In the genomic region with DNA sequence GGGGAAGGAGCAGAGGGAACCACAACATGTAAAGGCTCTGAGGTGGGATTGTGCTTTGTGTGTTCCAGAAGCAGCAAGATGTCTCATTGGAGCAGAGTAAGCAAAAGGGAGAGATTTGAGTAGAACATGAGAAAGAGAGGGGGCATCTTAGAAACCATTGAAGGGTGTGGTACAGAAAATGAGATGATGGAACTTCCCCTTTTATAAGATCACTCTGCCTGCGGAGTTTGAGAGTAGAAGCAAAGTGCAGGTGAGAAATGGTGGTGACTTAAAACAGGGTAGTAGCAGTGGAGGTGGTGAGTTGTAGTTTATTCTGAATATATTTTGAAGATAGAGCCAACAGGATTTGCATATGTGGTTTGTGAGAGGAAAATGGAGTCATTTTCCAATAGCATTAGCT, we compare ENCODE assay signal across 11 cellular contexts. TPM values are rescaled to one million over a fixed set of nuclear protein-coding genes. Genes with fewer than 3 reads are reported as not detected.
A peak's percentile ranks its signal among the peaks of the same experiment; 100 is the strongest.
DNase-seq lines count a peak whose midpoint lies in the region; ATAC-seq, FAIRE-seq and TF ChIP-seq lines count a peak whose summit lies in the region.
"Had no signal": no experiment of that assay in that cellular context is flagged by ENCODE, and none has a peak within 500 bp of the region (broad histone marks: within the 10 kb centered on the region; RNA-seq: fewer than 3 reads in every experiment).

No MANE protein-coding gene starts in this region.

- no peak overlapping the region for H3K4me3 ChIP-seq in mucosa of descending colon
- H3K4me3 ChIP-seq in kidney (ENCODE audit: low read length in 2 of 2), result no peak overlapping the region

- H3K4me1 ChIP-seq in mucosa of descending colon (ENCODE audit: low read depth) (peaks cover 12% of the 10 kb centered on the region), kidney (ENCODE audit: control insufficient read depth in 1 of 2, insufficient read depth in 1 of 2, low read depth in 1 of 2, low read length in 2 of 2) (peaks cover 0 to 9% of the 10 kb centered on the region in 2 donors)

- no peak for FAIRE-seq in kidney (lab: Jason Lieb, UNC)

- H3K9me3 ChIP-seq in mucosa of descending colon, result no peaks in the 10 kb centered on the region
- H3K9me3 ChIP-seq in kidney (ENCODE audit: control insufficient read depth in 1 of 2, low read length in 2 of 2), result no peaks in the 10 kb centered on the region

- no peak overlapping the region for H3K27ac ChIP-seq in kidney (ENCODE audit: low read depth in 2 of 2, low read length in 2 of 2)

- ATAC-seq in GM21528 (IDR thresholded peaks at IDR 0.05; ENCODE audit: low FRiP score, unreplicated experiment) (peak; percentile 73), HG03469 (IDR thresholded peaks at IDR 0.05; ENCODE audit: unreplicated experiment) (peak; percentile 69), mucosa of descending colon (peak; percentile 51), GM18873 (IDR thresholded peaks at IDR 0.05; ENCODE audit: low FRiP score, unreplicated experiment) (no peak)

- H3K36me3 ChIP-seq in mucosa of descending colon (ENCODE audit: low read depth) (no peaks in the 10 kb centered on the region), kidney (ENCODE audit: control insufficient read depth in 1 of 2, insufficient read depth in 2 of 2, low read length in 2 of 2) (no peaks in the 10 kb centered on the region)

- peak; percentile 24 for DNase-seq in SIG-M5 treated with dmso at 0.1 percent for 504 hours (lab: John Stamatoyannopoulos, UW; ENCODE audit: unreplicated experiment)
- no peak for DNase-seq in SIG-M5 (lab: John Stamatoyannopoulos, UW)
- no peak for DNase-seq in mucosa of descending colon
- no peak for DNase-seq in kidney
- no peak for DNase-seq in NCI-H1105 (lab: John Stamatoyannopoulos, UW)
- DNase-seq: activated CD4-positive, CD25-positive, alpha-beta regulatory T cell treated with anti-CD3 and anti-CD28 coated beads, Interleukin-2, amount 50 U/mL, for 72 hours; mesenchymal stem cell; NCI-H774 had no signal

- no peak overlapping the region for H3K9ac ChIP-seq in kidney (ENCODE audit: low read length in 2 of 2)

- TF ChIP-seq CTCF in mucosa of descending colon (IDR thresholded peaks at IDR 0.05) (no peak), kidney (IDR thresholded peaks at IDR 0.05; ENCODE audit: borderline replicate concordance, extremely low read depth, insufficient read depth) (no peak)

- intact Hi-C loops in mucosa of descending colon (cut with DNase I, micrococcal nuclease), result no loop called here
- intact Hi-C loops in kidney (cut with DNase I), result no loop called here

RNA-seq across cellular contexts. Expression of a gene that starts 56.0 kb away (rescaled TPM):
- total RNA-seq in mucosa of descending colon (10 to 100 TPM; 42.2 to 76.9 (median 59.1) TPM), kidney (38.5 TPM)
- polyA plus RNA-seq in kidney (ENCODE audit: insufficient read depth, low read depth, low replicate concordance), result 12.8 TPM
